ENCODE assay signal across 8 cellular contexts in the genomic region with DNA sequence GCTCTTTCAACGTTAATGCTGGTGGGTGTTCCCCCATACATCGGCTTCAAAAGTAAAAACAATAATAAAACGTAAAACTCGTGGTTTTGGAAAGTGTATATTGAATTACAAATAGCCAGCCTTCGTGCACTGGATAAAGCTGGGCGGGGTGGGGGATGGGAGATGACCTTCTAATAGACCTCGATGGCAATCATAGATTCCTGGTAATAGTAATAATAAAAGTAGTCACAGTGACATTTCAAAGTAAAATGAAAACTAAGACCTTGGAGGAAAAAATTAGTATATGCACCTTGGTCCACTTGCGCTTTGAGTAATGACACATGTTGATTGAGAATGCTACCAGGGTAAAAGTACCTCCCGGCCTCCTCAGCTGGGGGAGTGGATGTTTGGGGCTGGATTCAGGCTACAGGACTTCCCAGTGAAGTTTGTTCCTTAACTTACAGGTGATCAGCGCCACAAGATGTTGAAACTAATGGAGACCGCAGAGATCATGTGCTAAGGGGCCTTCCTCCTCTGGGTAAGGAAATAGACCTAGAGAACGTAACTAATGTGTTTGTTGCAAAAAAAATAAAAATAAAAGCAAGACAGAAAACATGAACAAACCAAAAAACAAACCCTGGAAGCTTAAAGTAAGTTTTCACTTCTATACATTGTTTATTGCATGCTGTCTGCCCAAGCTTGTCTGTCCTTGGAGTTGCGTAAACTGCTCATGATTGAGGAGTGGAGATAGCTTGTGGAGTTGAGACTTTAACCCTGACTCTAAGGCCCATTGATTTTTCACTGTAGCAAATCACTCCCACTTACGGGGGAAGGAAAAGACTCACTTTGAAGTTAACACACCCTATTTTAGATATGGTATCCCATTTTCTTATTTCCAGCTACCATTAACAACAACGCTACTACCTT. TPM values are rescaled to one million over a fixed set of nuclear protein-coding genes. Genes with fewer than 3 reads are reported as not detected.
DNase-seq lines count a peak whose midpoint lies in the region; ATAC-seq and TF ChIP-seq lines count a peak whose summit lies in the region.

No MANE protein-coding gene starts in this region.

- no peak for TF ChIP-seq POLR2A in gastroesophageal sphincter (IDR thresholded peaks at IDR 0.05)
- TF ChIP-seq POLR2A in lower leg skin (IDR thresholded peaks at IDR 0.05) = no peak

- H3K4me1 ChIP-seq in gastroesophageal sphincter = peaks cover 0 to 19% (median 4%) of the 10 kb centered on the region in 3 donors

- DNase-seq in sciatic nerve (ENCODE audit: low spot score) = peak; percentile 66
- no peak for DNase-seq in dedifferentiated amniotic fluid mesenchymal stem cell (ENCODE audit: extremely low spot score)
- no peak for DNase-seq in lower leg skin (ENCODE audit: low spot score in 2 of 2)
- no peak for DNase-seq in HPDE6-E6E7 (ENCODE audit: extremely low spot score)

- TF ChIP-seq CTCF in GM12875 (IDR thresholded peaks at IDR 0.05; ENCODE audit: borderline replicate concordance, insufficient read depth, low read depth, low read length) = no peak
- TF ChIP-seq CTCF in VCaP (conservative IDR thresholded peaks at IDR 0.05) = no peak
- TF ChIP-seq CTCF in gastroesophageal sphincter (IDR thresholded peaks at IDR 0.05) = no peak
- no peak for TF ChIP-seq CTCF in lower leg skin (IDR thresholded peaks at IDR 0.05)

- intact Hi-C loops in sciatic nerve (cut with DNase I) (no loop called here), lower leg skin (cut with DNase I; ENCODE audit: low total_unique reads) (no loop called here)

- no peak for TF ChIP-seq EP300 in gastroesophageal sphincter (IDR thresholded peaks at IDR 0.05)

- H3K36me3 ChIP-seq in gastroesophageal sphincter = no peaks in the 10 kb centered on the region

- H3K4me3 ChIP-seq in GM12875 (ENCODE audit: low read depth, low read length) (peak overlapping the region; percentile 76), gastroesophageal sphincter (peak overlapping the region; percentile 81 to 83), lower leg skin (ENCODE audit: low read depth, poor library complexity, severe bottlenecking) (no peak overlapping the region)

- peak overlapping the region; percentile 92 for H3K27ac ChIP-seq in VCaP
- H3K27ac ChIP-seq in gastroesophageal sphincter = peak overlapping the region; percentile 93 to 99 (median 97)

- WGBS in gastroesophageal sphincter (ENCODE audit: low coverage in 1 of 2), 2 donors = 49 to 52% methylated on average over 15 of the region's 15 CpGs
- 44 to 50% methylated on average over 15 of the region's 15 CpGs for WGBS in lower leg skin, 2 donors

- no peaks in the 10 kb centered on the region for H3K9me3 ChIP-seq in gastroesophageal sphincter

- ATAC-seq in gastroesophageal sphincter (no peak), sciatic nerve (no peak), GM18867 (IDR thresholded peaks at IDR 0.05; ENCODE audit: unreplicated experiment) (no peak)

- H3K27me3 ChIP-seq in gastroesophageal sphincter = no peaks in the 10 kb centered on the region

RNA-seq across cellular contexts. Expression of a gene that starts 0.9 kb away (rescaled TPM):
- total RNA-seq in gastroesophageal sphincter (100 to 1,000 TPM in 2 of 4 donors, 10 to 100 TPM in 2; 52.7 to 170 (median 93.3) TPM), sciatic nerve (54.2 TPM), lower leg skin (100 to 1,000 TPM in 3 of 4 donors, 10 to 100 TPM in 1; 87.7 to 134 (median 117) TPM)
